In genomic region chr16:84558850-84559249, GRCh38 we compare ENCODE assay signal across 7 cellular contexts. TPM values are rescaled to one million over a fixed set of nuclear protein-coding genes. Genes with fewer than 3 reads are reported as not detected.
A peak's percentile ranks its signal among the peaks of the same experiment; 100 is the strongest.
DNase-seq lines count a peak whose midpoint lies in the region; ATAC-seq, FAIRE-seq and TF ChIP-seq lines count a peak whose summit lies in the region.
"Not testable (repeated sequence)": the region's sequence is repeated elsewhere in the genome, so short reads cannot be mapped to it uniquely, and the experiment has no call there.

No MANE protein-coding gene starts in this region.

- not testable (repeated sequence) for H3K79me2 ChIP-seq in HepG2 (ENCODE audit: insufficient read depth, low read length)

- H3K9ac ChIP-seq in colonic mucosa (ENCODE audit: low read depth in 2 of 2, low read length in 2 of 2); HepG2 (ENCODE audit: insufficient read depth, low read depth, low read length): not testable (repeated sequence)
- H3K9ac ChIP-seq in mucosa of rectum (ENCODE audit: low read depth in 1 of 2, low read length in 2 of 2): peak overlapping the region in 1 of 2 donors; percentile 41

- not testable (repeated sequence) for ATAC-seq in WTC11; HepG2; stimulated activated naive B cell treated with anti-CD40 and anti-IgM and Interleukin-4, amounts not matched to agents 10 μg/mL and 1 μg/mL and 100 μg/mL, for 72 hours (replicated peaks)

- H3K4me1 Mint-ChIP-seq in Caco-2 (ENCODE audit: low read depth, unreplicated experiment) (peaks cover 50% of the 10 kb centered on the region), WTC11 (peaks cover 65% of the 10 kb centered on the region)
- peaks cover 25 to 39% of the 10 kb centered on the region in 2 donors for H3K4me1 Mint-ChIP-seq in stimulated activated naive B cell treated with anti-CD40 and anti-IgM and Interleukin-4, amounts not matched to agents 10 μg/mL and 1 μg/mL and 100 μg/mL, for 72 hours

- not testable (repeated sequence) for TF ChIP-seq EP300 in HepG2 (IDR thresholded peaks at IDR 0.05; ENCODE audit: low read depth in 2 of 2, low read length in 2 of 2); HepG2 (CRISPR knock-in tag; IDR thresholded peaks at IDR 0.05; ENCODE audit: borderline replicate concordance)

- in situ Hi-C loops in HepG2 (cut with HindIII; ENCODE audit: extremely low pct_ligation_motif_present, low pct_unique_long_range_greater_than_20kb): not testable (repeated sequence)

- H2AFZ ChIP-seq in HepG2 (ENCODE audit: low read length): not testable (repeated sequence)

- H3K4me1 ChIP-seq in Caco-2: peaks cover 72% of the 10 kb centered on the region
- not testable (repeated sequence) for H3K4me1 ChIP-seq in colonic mucosa; small intestine (ENCODE audit: control insufficient read depth in 2 of 2, insufficient read depth in 1 of 2, low read depth in 1 of 2, low read length in 1 of 2)
- H3K4me1 ChIP-seq in HepG2 (ENCODE audit: insufficient read depth, low read length): peaks cover 43% of the 10 kb centered on the region
- peaks cover 13 to 25% of the 10 kb centered on the region in 2 donors for H3K4me1 ChIP-seq in mucosa of rectum (ENCODE audit: control insufficient read depth in 2 of 2, insufficient read depth in 2 of 2, low read length in 2 of 2)

- not testable (repeated sequence) for H3K4me3 Mint-ChIP-seq in Caco-2 (ENCODE audit: unreplicated experiment); WTC11; stimulated activated naive B cell treated with anti-CD40 and anti-IgM and Interleukin-4, amounts not matched to agents 10 μg/mL and 1 μg/mL and 100 μg/mL, for 72 hours

- peak overlapping the region; percentile 53 for H3K27ac Mint-ChIP-seq in Caco-2 (ENCODE audit: unreplicated experiment)
- 0 out of 2 replicates have a peak overlapping the region, but pooled peaks have one; percentile 45 for H3K27ac Mint-ChIP-seq in WTC11
- H3K27ac Mint-ChIP-seq in stimulated activated naive B cell treated with anti-CD40 and anti-IgM and Interleukin-4, amounts not matched to agents 10 μg/mL and 1 μg/mL and 100 μg/mL, for 72 hours: peak overlapping the region; percentile 16

- not testable (repeated sequence) for H3K27me3 ChIP-seq in Caco-2 (replicated peaks; ENCODE audit: control insufficient read depth, insufficient read depth, low read length); colonic mucosa; HepG2 (ENCODE audit: control insufficient read depth in 1 of 2, insufficient read depth in 2 of 2, low read length in 2 of 2); mucosa of rectum (ENCODE audit: control insufficient read depth in 2 of 2, insufficient read depth in 2 of 2, low read length in 2 of 2); small intestine (ENCODE audit: control insufficient read depth in 2 of 2, insufficient read depth in 2 of 2, low read length in 2 of 2)

- H3K27ac ChIP-seq in colonic mucosa (peak overlapping the region; percentile 13), mucosa of rectum (ENCODE audit: low read depth in 2 of 2, low read length in 2 of 2) (peak overlapping the region; percentile 9 to 72), small intestine (ENCODE audit: low read depth in 1 of 2, low read length in 1 of 2) (peak overlapping the region; percentile 90 to 91)
- H3K27ac ChIP-seq in HepG2 (ENCODE audit: extremely low read length, insufficient read depth, low read length): not testable (repeated sequence)

- 52% methylated on average over 5 of the region's 5 CpGs for WGBS in HepG2 (ENCODE audit: low lambda C conversion rate)
- whole genome bisulfite sequencing in small intestine, 3 donors: 40 to 60% (median 47%) methylated on average over 5 of the region's 5 CpGs

- not testable (repeated sequence) for H3K4me2 ChIP-seq in HepG2 (ENCODE audit: low read depth, low read length)

- CTCF ChIA-PET in Caco-2 (lab: Charles Lee) (interaction anchor here (0.9 to 1.5 kb wide), 4 partner anchors 14 to 53 kb away, joined by 3 to 4 read pairs (median 4); no protein-coding TSS in a partner anchor), WTC11 (lab: Charles Lee) (interaction anchor here (1.0 kb wide), 2 partner anchors 18 to 41 kb away, joined by 3 read pairs; no protein-coding TSS in a partner anchor)
- CTCF ChIA-PET in HepG2 (lab: Yijun Ruan, JAX; ENCODE audit: low intra/inter-chr PET ratio, low total read pairs): not testable (repeated sequence)

- intact Hi-C loops in Caco-2 (cut with micrococcal nuclease; ENCODE audit: unreplicated experiment): loop anchor here (1.0 kb wide), 1 partner anchor 48 kb away; no protein-coding TSS in a partner anchor
- intact Hi-C loops in colonic mucosa (cut with DNase I); HepG2 (cut with micrococcal nuclease; ENCODE audit: unreplicated experiment): not testable (repeated sequence)

- H3K4me3 ChIP-seq in Caco-2 (ENCODE audit: low read depth, low read length); colonic mucosa; HepG2 (replicated peaks in 1 of 3; ENCODE audit: insufficient read depth in 1 of 3, low read depth in 2 of 3, low read length in 3 of 3); mucosa of rectum (ENCODE audit: low read length in 2 of 2); small intestine (ENCODE audit: low read depth in 1 of 2, low read length in 2 of 2): not testable (repeated sequence)

- POLR2A ChIA-PET in Caco-2 (lab: Charles Lee); WTC11 (lab: Charles Lee); HepG2 (lab: Yijun Ruan, JAX): not testable (repeated sequence)

- H3K9me3 ChIP-seq in Caco-2; colonic mucosa; HepG2 (ENCODE audit: low read length); mucosa of rectum (ENCODE audit: control insufficient read depth in 2 of 2, low read length in 2 of 2); small intestine (ENCODE audit: control insufficient read depth, low read depth): not testable (repeated sequence)

- not testable (repeated sequence) for TF ChIP-seq RAD21 in HepG2 (CRISPR knock-in tag; IDR thresholded peaks at IDR 0.05)

- not testable (repeated sequence) for H3K9me3 Mint-ChIP-seq in Caco-2 (ENCODE audit: unreplicated experiment); WTC11; stimulated activated naive B cell treated with anti-CD40 and anti-IgM and Interleukin-4, amounts not matched to agents 10 μg/mL and 1 μg/mL and 100 μg/mL, for 72 hours

- TF ChIP-seq CTCF in Caco-2 (IDR thresholded peaks at IDR 0.05; ENCODE audit: insufficient read depth in 1 of 2, low read depth in 1 of 2, low read length in 1 of 2, severe bottlenecking in 1 of 2, unreplicated experiment in 1 of 2); WTC11 (IDR thresholded peaks at IDR 0.05); colonic mucosa (IDR thresholded peaks at IDR 0.05); HepG2 (CRISPR knock-in tag; IDR thresholded peaks at IDR 0.05): not testable (repeated sequence)

- H3K36me3 Mint-ChIP-seq in Caco-2 (ENCODE audit: insufficient read depth, unreplicated experiment): peaks cover 50% of the 10 kb centered on the region
- H3K36me3 Mint-ChIP-seq in WTC11: not testable (repeated sequence)
- peaks cover 16 to 26% of the 10 kb centered on the region in 2 donors for H3K36me3 Mint-ChIP-seq in stimulated activated naive B cell treated with anti-CD40 and anti-IgM and Interleukin-4, amounts not matched to agents 10 μg/mL and 1 μg/mL and 100 μg/mL, for 72 hours

- not testable (repeated sequence) for H3K27me3 Mint-ChIP-seq in Caco-2 (ENCODE audit: insufficient read depth, unreplicated experiment); WTC11 (ENCODE audit: low read depth); stimulated activated naive B cell treated with anti-CD40 and anti-IgM and Interleukin-4, amounts not matched to agents 10 μg/mL and 1 μg/mL and 100 μg/mL, for 72 hours

- H3K36me3 ChIP-seq in Caco-2 (ENCODE audit: control insufficient read depth, insufficient read depth, low read length); colonic mucosa; HepG2 (replicated peaks in 1 of 2; ENCODE audit: control insufficient read depth in 1 of 2, insufficient read depth in 2 of 2, low read length in 2 of 2); mucosa of rectum (ENCODE audit: control insufficient read depth in 2 of 2, insufficient read depth in 2 of 2, low read length in 2 of 2); small intestine (ENCODE audit: control insufficient read depth in 2 of 2, insufficient read depth in 2 of 2, low read length in 2 of 2): not testable (repeated sequence)

- BruUV-seq in Caco-2 (replicated peaks; lab: Mats Ljungman, UMichigan); HepG2 (replicated peaks; lab: Mats Ljungman, UMichigan): not testable (repeated sequence)

- not testable (repeated sequence) for FAIRE-seq in HepG2 (lab: Jason Lieb, UNC); small intestine (lab: Jason Lieb, UNC)

- not testable (repeated sequence) for H4K20me1 ChIP-seq in HepG2 (ENCODE audit: insufficient read depth, low read length)

- DNase-seq in Caco-2; WTC11 (ENCODE audit: low spot score); colonic mucosa; HepG2 (ENCODE audit: low spot score); small intestine; stimulated activated naive B cell treated with anti-CD40 and anti-IgM and Interleukin-4, amounts not matched to agents 10 μg/mL and 1 μg/mL and 100 μg/mL, for 72 hours: not testable (repeated sequence)

- TF ChIP-seq POLR2A in HepG2 (IDR thresholded peaks at IDR 0.05; ENCODE audit: insufficient read depth in 1 of 2, low read depth in 2 of 2, low read length in 2 of 2): not testable (repeated sequence)

RNA-seq across cellular contexts. Expression of gene MEAK7, which starts 54.4 kb away (rescaled TPM):
- total RNA-seq in Caco-2 (2022) (30.9 and 32.7 TPM in 2 replicates), WTC11 (2021) (14.4 to 16.7 TPM (median 15.3 TPM) in 3 replicates), colonic mucosa (10 to 100 TPM; 17.0 to 23.4 TPM), HepG2 (2016; rRNA removed; fragmentation: Illumina TruSeq; extraction: Trizol) (14.7 and 17.4 TPM in 2 replicates)
- 1.0 and 1.5 TPM in 2 replicates for total RNA-seq in HepG2 (2016; cell fraction: cytosol; rRNA removed; fragmentation: Illumina TruSeq; extraction: Trizol; ENCODE audit: low read depth)
- total RNA-seq in HepG2 (2016; cell fraction: insoluble cytoplasmic fraction; rRNA removed; fragmentation: Illumina TruSeq; extraction: Trizol): 14.3 and 19.5 TPM in 2 replicates
- 3.8 and 4.1 TPM in 2 replicates for total RNA-seq in HepG2 (2016; cell fraction: membrane; rRNA removed; fragmentation: Illumina TruSeq; extraction: Trizol)
- 13.9 and 16.3 TPM in 2 replicates for total RNA-seq in HepG2 (2016; cell fraction: nucleus; rRNA removed; fragmentation: Illumina TruSeq; extraction: Trizol)
- polyA plus RNA-seq in HepG2 (2011; rRNA removed) (11.8 and 12.0 TPM in 2 replicates), small intestine (1 to 10 TPM; 7.3 to 7.5 (median 7.4) TPM)
- 10.9 and 11.8 TPM in 2 replicates for polyA plus RNA-seq in HepG2 (2011; cell fraction: cytosol; rRNA removed)
- 13.6 and 14.0 TPM in 2 replicates for polyA plus RNA-seq in HepG2 (2011; cell fraction: nucleus; rRNA removed)
- 6.9 and 8.1 TPM in 2 replicates for polyA plus RNA-seq in HepG2 (2012)
- 0.46 and 0.59 TPM in 2 replicates for polyA plus RNA-seq in HepG2 (2016; cell fraction: cytosol; fragmentation: Illumina TruSeq; extraction: Trizol; ENCODE audit: low read depth)
- 10.6 and 11.4 TPM in 2 replicates for polyA plus RNA-seq in HepG2 (2016; cell fraction: insoluble cytoplasmic fraction; fragmentation: Illumina TruSeq; extraction: Trizol; ENCODE audit: low read depth)
- polyA plus RNA-seq in HepG2 (2016; cell fraction: membrane; fragmentation: Illumina TruSeq; extraction: Trizol; ENCODE audit: low read depth): 1.5 and 1.9 TPM in 2 replicates
- polyA plus RNA-seq in HepG2 (2016; cell fraction: nucleus; fragmentation: Illumina TruSeq; extraction: Trizol; ENCODE audit: insufficient read depth, low read depth): 9.0 and 10.6 TPM in 2 replicates
- polyA minus RNA-seq in HepG2 (2011; rRNA and poly(A)+ RNA removed; ENCODE audit: low replicate concordance): 20.4 and 30.6 TPM in 2 replicates
- 7.9 and 10.9 TPM in 2 replicates for polyA minus RNA-seq in HepG2 (2011; cell fraction: cytosol; rRNA and poly(A)+ RNA removed)
- polyA minus RNA-seq in HepG2 (2011; cell fraction: nucleus; rRNA and poly(A)+ RNA removed): 17.6 and 19.1 TPM in 2 replicates

RNA-seq across cellular contexts. Expression of gene COTL1, which starts 59.0 kb away (rescaled TPM):
- total RNA-seq in Caco-2 (2022): 434 and 461 TPM in 2 replicates
- 102 to 122 TPM (median 122 TPM) in 3 replicates for total RNA-seq in WTC11 (2021)
- 100 to 1,000 TPM in 1 of 2 donors, 10 to 100 TPM in 1; 79.1 to 138 TPM for total RNA-seq in colonic mucosa
- 8.6 and 8.7 TPM in 2 replicates for total RNA-seq in HepG2 (2016; rRNA removed; fragmentation: Illumina TruSeq; extraction: Trizol)
- total RNA-seq in HepG2 (2016; cell fraction: cytosol; rRNA removed; fragmentation: Illumina TruSeq; extraction: Trizol; ENCODE audit: low read depth): 5.8 and 8.7 TPM in 2 replicates
- total RNA-seq in HepG2 (2016; cell fraction: insoluble cytoplasmic fraction; rRNA removed; fragmentation: Illumina TruSeq; extraction: Trizol): 7.3 and 9.2 TPM in 2 replicates
- total RNA-seq in HepG2 (2016; cell fraction: membrane; rRNA removed; fragmentation: Illumina TruSeq; extraction: Trizol): 14.0 and 18.2 TPM in 2 replicates
- 3.7 and 4.3 TPM in 2 replicates for total RNA-seq in HepG2 (2016; cell fraction: nucleus; rRNA removed; fragmentation: Illumina TruSeq; extraction: Trizol)
- 9.7 and 16.9 TPM in 2 replicates for polyA plus RNA-seq in HepG2 (2011; rRNA removed)
- 8.5 and 16.0 TPM in 2 replicates for polyA plus RNA-seq in HepG2 (2011; cell fraction: cytosol; rRNA removed)
- 5.1 and 7.3 TPM in 2 replicates for polyA plus RNA-seq in HepG2 (2011; cell fraction: nucleus; rRNA removed)
- 8.5 and 17.2 TPM in 2 replicates for polyA plus RNA-seq in HepG2 (2012)
- 15.3 and 18.5 TPM in 2 replicates for polyA plus RNA-seq in HepG2 (2016; cell fraction: cytosol; fragmentation: Illumina TruSeq; extraction: Trizol; ENCODE audit: low read depth)
- polyA plus RNA-seq in HepG2 (2016; cell fraction: insoluble cytoplasmic fraction; fragmentation: Illumina TruSeq; extraction: Trizol; ENCODE audit: low read depth): 17.5 and 21.2 TPM in 2 replicates
- 23.1 and 28.6 TPM in 2 replicates for polyA plus RNA-seq in HepG2 (2016; cell fraction: membrane; fragmentation: Illumina TruSeq; extraction: Trizol; ENCODE audit: low read depth)
- polyA plus RNA-seq in HepG2 (2016; cell fraction: nucleus; fragmentation: Illumina TruSeq; extraction: Trizol; ENCODE audit: insufficient read depth, low read depth): 10.8 and 11.4 TPM in 2 replicates
- polyA minus RNA-seq in HepG2 (2011; rRNA and poly(A)+ RNA removed; ENCODE audit: low replicate concordance): 13.8 and 51.4 TPM in 2 replicates
- 3.7 and 9.1 TPM in 2 replicates for polyA minus RNA-seq in HepG2 (2011; cell fraction: cytosol; rRNA and poly(A)+ RNA removed)
- 3.7 and 4.8 TPM in 2 replicates for polyA minus RNA-seq in HepG2 (2011; cell fraction: nucleus; rRNA and poly(A)+ RNA removed)
- 100 to 1,000 TPM in 2 of 3 donors, 10 to 100 TPM in 1; 87.2 to 166 (median 101) TPM for polyA plus RNA-seq in small intestine
